In the genomic region with DNA sequence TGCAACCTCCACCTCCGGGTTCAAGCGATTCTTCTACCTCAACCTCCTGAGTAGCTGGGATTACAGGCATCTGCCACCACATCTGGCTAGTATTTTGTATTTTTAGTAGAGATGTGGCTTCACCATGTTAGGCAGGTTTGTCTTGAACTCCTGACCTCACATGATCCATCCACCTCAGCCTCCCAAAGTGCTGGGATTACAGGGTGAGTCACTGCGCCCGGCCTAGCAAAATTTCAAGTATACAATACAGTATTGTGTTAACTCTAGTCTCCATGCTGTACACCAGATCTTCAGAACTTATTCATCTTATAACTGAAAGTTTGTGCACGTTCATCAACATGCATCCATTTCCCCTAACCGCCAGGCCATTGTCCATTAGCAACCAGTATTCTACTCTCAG, we compare ENCODE assay signal across 22 cellular contexts.
DNase-seq lines count a peak whose midpoint lies in the region; ATAC-seq and TF ChIP-seq lines count a peak whose summit lies in the region.
"Had no signal": no experiment of that assay in that cellular context is flagged by ENCODE, and none has a peak within 500 bp of the region (broad histone marks: within the 10 kb centered on the region; RNA-seq: fewer than 3 reads in every experiment).

No MANE protein-coding gene starts in this region.

- no peaks in the 10 kb centered on the region for H3K36me3 Mint-ChIP-seq in neural crest cell (ENCODE audit: low read depth)
- H3K36me3 Mint-ChIP-seq: CD8-positive, alpha-beta T cell had no signal

- POLR2A ChIA-PET in PC-3 (lab: Charles Lee; ENCODE audit: unreplicated experiment), result no interaction called here

- H3K4me3 ChIP-seq in PC-3 (ENCODE audit: low read length), result no peak overlapping the region
- H3K4me3 ChIP-seq: A549; BLaER1 treated with 17β-estradiol and CSF1 and Interleukin-3, amounts not matched to agents 10 nM and 100 nM; GM12878 had no signal

- ATAC-seq in PC-3 (no peak; the same call in 1 of the 2 replicates), GM21390 (IDR thresholded peaks at IDR 0.05; ENCODE audit: unreplicated experiment) (no peak), HG03439 (IDR thresholded peaks at IDR 0.05; ENCODE audit: unreplicated experiment) (no peak), GM19328 (IDR thresholded peaks at IDR 0.05; ENCODE audit: unreplicated experiment) (no peak)
- ATAC-seq: A549; CD8-positive, alpha-beta T cell; GM12878 had no signal

- no peaks in the 10 kb centered on the region for H3K36me3 ChIP-seq in PC-3 (ENCODE audit: low read depth, low read length)
- H3K36me3 ChIP-seq: BLaER1 treated with 17β-estradiol and CSF1 and Interleukin-3, amounts not matched to agents 10 nM and 100 nM had no signal

- no peaks in the 10 kb centered on the region for H4K20me1 ChIP-seq in PC-3 (ENCODE audit: low read length)
- H4K20me1 ChIP-seq: BLaER1 treated with 17β-estradiol and CSF1 and Interleukin-3, amounts not matched to agents 10 nM and 100 nM had no signal

- H3K27me3 Mint-ChIP-seq in neural crest cell (ENCODE audit: low read depth), result no peaks in the 10 kb centered on the region
- H3K27me3 Mint-ChIP-seq: B cell; CD4-positive, alpha-beta T cell had no signal

- no peaks in the 10 kb centered on the region for H3K27me3 ChIP-seq in PC-3 (ENCODE audit: low read length)
- H3K27me3 ChIP-seq: BLaER1 treated with 17β-estradiol and CSF1 and Interleukin-3, amounts not matched to agents 10 nM and 100 nM had no signal

- H3K27ac Mint-ChIP-seq in neural crest cell (ENCODE audit: unreplicated experiment), result peak overlapping the region; percentile 13
- H3K27ac Mint-ChIP-seq: B cell; CD4-positive, alpha-beta T cell; CD8-positive, alpha-beta T cell had no signal

- H3K4me3 Mint-ChIP-seq in neural crest cell, result no peak overlapping the region
- H3K4me3 Mint-ChIP-seq: B cell; CD4-positive, alpha-beta T cell; CD8-positive, alpha-beta T cell had no signal

- no peaks in the 10 kb centered on the region for H3K4me1 ChIP-seq in PC-3 (ENCODE audit: insufficient read depth, low read length)
- H3K4me1 ChIP-seq: A549; BLaER1 treated with 17β-estradiol and CSF1 and Interleukin-3, amounts not matched to agents 10 nM and 100 nM; Caco-2 had no signal

- no peak overlapping the region for H3K9ac ChIP-seq in PC-3 (ENCODE audit: low read length)
- H3K9ac ChIP-seq: BLaER1 treated with 17β-estradiol and CSF1 and Interleukin-3, amounts not matched to agents 10 nM and 100 nM had no signal

- no peak overlapping the region for H2AFZ ChIP-seq in PC-3 (ENCODE audit: low read length)

- CTCF ChIA-PET in PC-3 (lab: Charles Lee), result no interaction called here

- H3K4me1 Mint-ChIP-seq in neural crest cell, result peaks cover 3% of the 10 kb centered on the region
- H3K4me1 Mint-ChIP-seq: B cell had no signal

- no peaks in the 10 kb centered on the region for H3K79me2 ChIP-seq in PC-3 (ENCODE audit: low read length)

- H3K9me3 ChIP-seq in PC-3 (ENCODE audit: low read length), result no peaks in the 10 kb centered on the region
- H3K9me3 ChIP-seq: BLaER1 treated with 17β-estradiol and CSF1 and Interleukin-3, amounts not matched to agents 10 nM and 100 nM; Caco-2 had no signal

- DNase-seq in Daoy (ENCODE audit: low read depth) (peak; percentile 2), HT1080 (ENCODE audit: low read depth) (peak; percentile 87), PC-3 (peak; percentile 28), neural crest cell (ENCODE audit: low read depth, low spot score) (no peak), ecto neural progenitor cell (ENCODE audit: low spot score) (no peak)
- DNase-seq: AML-193; Caco-2; Calu3; CD4-positive, alpha-beta T cell; CD8-positive, alpha-beta T cell; DMS79 treated with DMSO at 0.1 percent for 48 hours; EL; GDM1 had no signal

- H3K4me2 ChIP-seq in PC-3 (ENCODE audit: low read length), result no peak overlapping the region
- H3K4me2 ChIP-seq: A549; BLaER1 treated with 17β-estradiol and CSF1 and Interleukin-3, amounts not matched to agents 10 nM and 100 nM had no signal

- no peak overlapping the region for H3K27ac ChIP-seq in PC-3 (ENCODE audit: low read length)
- H3K27ac ChIP-seq: 22Rv1; A549; BLaER1 treated with 17β-estradiol and CSF1 and Interleukin-3, amounts not matched to agents 10 nM and 100 nM; C4-2B had no signal

- TF ChIP-seq CTCF in PC-3 (conservative IDR thresholded peaks at IDR 0.05; ENCODE audit: low read depth, low read length) (no peak), neural crest cell (conservative IDR thresholded peaks at IDR 0.05) (no peak)

- no peaks in the 10 kb centered on the region for H3F3A ChIP-seq in PC-3 (ENCODE audit: low read length, unreplicated experiment)

- H3K9me2 ChIP-seq in PC-3 (replicated peaks; ENCODE audit: low read length), result no peaks in the 10 kb centered on the region

- no TSS peak for BruUV-seq in PC-3 (replicated peaks; lab: Mats Ljungman, UMichigan)

- H3K9me3 Mint-ChIP-seq in neural crest cell, result peaks cover 9% of the 10 kb centered on the region

- intact Hi-C loops in PC-3 (cut with micrococcal nuclease), result no loop called here

Comparison
In these comparisons a context has a peak if more than half of its experiments do, and no peak if none do; other contexts are left out.
1. DNase-seq: peak in Daoy (single experiment), HT1080 (single experiment) and PC-3 (single experiment); none in neural crest cell (single experiment) and ecto neural progenitor cell (single experiment).